9 cellular contexts compared by ENCODE assay signal in genomic region chr20:37564388-37565133, GRCh38. TPM values are rescaled to one million over a fixed set of nuclear protein-coding genes. Genes with fewer than 3 reads are reported as not detected.
DNase-seq lines count a peak whose midpoint lies in the region; ATAC-seq and TF ChIP-seq lines count a peak whose summit lies in the region.
"Had no signal": no experiment of that assay in that cellular context is flagged by ENCODE, and none has a peak within 500 bp of the region (broad histone marks: within the 10 kb centered on the region; RNA-seq: fewer than 3 reads in every experiment).

No MANE protein-coding gene starts in this region.

- H3K9me3 Mint-ChIP-seq in MCF 10A (ENCODE audit: unreplicated experiment) = no peaks in the 10 kb centered on the region

- no peak overlapping the region for H3K4me2 ChIP-seq in SU-DHL-6 (ENCODE audit: low read depth, low read length, poor library complexity, severe bottlenecking)

- H4K20me1 ChIP-seq in SU-DHL-6 (ENCODE audit: low read depth, low read length) = no peaks in the 10 kb centered on the region

- peak; percentile 33 for DNase-seq in DMS153 (lab: John Stamatoyannopoulos, UW)
- peak; percentile 2 for DNase-seq in KG1 (lab: John Stamatoyannopoulos, UW)
- DNase-seq in MCF 10A (ENCODE audit: unreplicated experiment) = peak; percentile 42
- peak in 1 of 2 donors; percentile 51 for DNase-seq in left colon
- peak; percentile 14 to 53 for DNase-seq in stimulated activated CD4-positive, alpha-beta T cell treated with anti-CD3 and anti-CD28 coated beads, Interleukin-4, amount 100 ng/mL, for 48 hours (ENCODE audit: low read depth in 2 of 2)

- H3K36me3 ChIP-seq in SU-DHL-6 (ENCODE audit: low read length) = no peaks in the 10 kb centered on the region

- H3K4me1 Mint-ChIP-seq in MCF 10A (ENCODE audit: insufficient read depth, unreplicated experiment) = no peaks in the 10 kb centered on the region

- H3K27ac ChIP-seq in SU-DHL-6 (ENCODE audit: low read depth, low read length) = no peak overlapping the region

- no peaks in the 10 kb centered on the region for H3K79me2 ChIP-seq in SU-DHL-6 (ENCODE audit: insufficient read depth, low read length)

- ATAC-seq in left colon = peak; percentile 76
- ATAC-seq in HG03159 (IDR thresholded peaks at IDR 0.05; ENCODE audit: unreplicated experiment) = no peak
- ATAC-seq in GM18858 (IDR thresholded peaks at IDR 0.05; ENCODE audit: unreplicated experiment) = no peak

- peaks cover 61% of the 10 kb centered on the region for H3K27me3 Mint-ChIP-seq in MCF 10A (ENCODE audit: insufficient read depth, unreplicated experiment)

- H3K9me2 ChIP-seq in SU-DHL-6 (replicated peaks; ENCODE audit: insufficient read depth, low read length) = no peaks in the 10 kb centered on the region

- H3K9ac ChIP-seq in SU-DHL-6 (ENCODE audit: low read length) = no peak overlapping the region

- no peaks in the 10 kb centered on the region for H3K9me3 ChIP-seq in SU-DHL-6 (ENCODE audit: insufficient read depth, low read length)

- no TSS peak for BruUV-seq in MCF 10A (replicated peaks; lab: Mats Ljungman, UMichigan)

- no peaks in the 10 kb centered on the region for H3K36me3 Mint-ChIP-seq in MCF 10A (ENCODE audit: insufficient read depth, unreplicated experiment)

- intact Hi-C loops in MCF 10A (cut with micrococcal nuclease) = loop anchor here (2.0 to 10.0 kb wide), 4 partner anchors 330 to 843 kb away; no protein-coding TSS in a partner anchor
- intact Hi-C loops in left colon (cut with DNase I, micrococcal nuclease) = loop anchor here in 1 of 2 donors (5.0 kb wide), 1 partner anchor 428 kb away; no protein-coding TSS in a partner anchor

- no peak overlapping the region for H2AFZ ChIP-seq in SU-DHL-6 (ENCODE audit: low read depth, low read length, severe bottlenecking)

- peak; percentile 88 for TF ChIP-seq CTCF in SU-DHL-6 (IDR thresholded peaks at IDR 0.05; ENCODE audit: insufficient read depth, low read length, poor library complexity, severe bottlenecking)
- TF ChIP-seq CTCF in MCF 10A (IDR thresholded peaks at IDR 0.05; ENCODE audit: unreplicated experiment) = peak; percentile 98

- no peak overlapping the region for H3K4me3 ChIP-seq in SU-DHL-6 (ENCODE audit: insufficient read depth, low read length, poor library complexity, severe bottlenecking)

- no peak overlapping the region for H3K27ac Mint-ChIP-seq in MCF 10A (ENCODE audit: low read depth, unreplicated experiment)

- no peak overlapping the region for H3K4me3 Mint-ChIP-seq in MCF 10A (ENCODE audit: unreplicated experiment)

- H3F3A ChIP-seq in SU-DHL-6 (ENCODE audit: insufficient read depth) = no peaks in the 10 kb centered on the region

- CTCF ChIA-PET in MCF 10A (lab: Yijun Ruan, JAX) = interaction anchor here (0.5 to 4.4 kb wide), 76 partner anchors 9 to 775 kb away, joined by 3 to 37 read pairs (median 4); partner anchors contain the start of genes RPRD1B and TTI1

- POLR2A ChIA-PET in MCF 10A (lab: Yijun Ruan, JAX) = interaction anchor here (0.7 to 1.1 kb wide), 3 partner anchors 27 to 429 kb away, joined by 3 to 5 read pairs (median 3); no protein-coding TSS in a partner anchor

- H3K27me3 ChIP-seq in SU-DHL-6 (ENCODE audit: low read length) = no peaks in the 10 kb centered on the region

RNA-seq across cellular contexts. Expression of gene BLCAP, which starts 36.9 kb away (rescaled TPM):
- 88.5 and 105 TPM in 2 replicates for total RNA-seq in MCF 10A (2022)
- 100 to 1,000 TPM in 1 of 2 donors, 10 to 100 TPM in 1; 98.9 to 104 TPM for total RNA-seq in left colon

RNA-seq across cellular contexts. Expression of gene NNAT, which starts 43.5 kb away (rescaled TPM):
- not detected in 2 replicates for total RNA-seq in MCF 10A (2022)
- 1 to 10 TPM in 1 of 2 donors, not detected in 1; 3.4 TPM for total RNA-seq in left colon
- total RNA-seq: T-helper 2 cell treated with Interferon-gamma antibody and Interleukin-4, amounts not matched to agents 100 ng/mL and 5 ng/mL, for 36 hours had no signal
